In genomic region chr2:113886479-113887383, GRCh38 we compare ENCODE assay signal across 8 cellular contexts. TPM values are rescaled to one million over a fixed set of nuclear protein-coding genes. Genes with fewer than 3 reads are reported as not detected.
DNase-seq lines count a peak whose midpoint lies in the region; ATAC-seq and TF ChIP-seq lines count a peak whose summit lies in the region.

No MANE protein-coding gene starts in this region.

- ATAC-seq in HG03159 (IDR thresholded peaks at IDR 0.05; ENCODE audit: unreplicated experiment): peak; percentile 66
- no peak for ATAC-seq in gastrocnemius medialis

- no peaks in the 10 kb centered on the region for H3K27me3 ChIP-seq in CD4-positive, alpha-beta memory T cell (ENCODE audit: insufficient read depth, low read length)
- H3K27me3 ChIP-seq in SJSA1 (replicated peaks) (no peaks in the 10 kb centered on the region), esophagus (ENCODE audit: control insufficient read depth in 1 of 2, insufficient read depth in 2 of 2, low read length in 2 of 2) (no peaks in the 10 kb centered on the region), gastrocnemius medialis (no peaks in the 10 kb centered on the region)

- H3K4me3 ChIP-seq in CD4-positive, alpha-beta memory T cell (ENCODE audit: low read length in 2 of 2): peak overlapping the region in 1 of 2 donors; percentile 12
- H3K4me3 ChIP-seq in SJSA1: no peak overlapping the region
- H3K4me3 ChIP-seq in esophagus (ENCODE audit: low read depth in 1 of 2, low read length in 2 of 2): no peak overlapping the region
- no peak overlapping the region for H3K4me3 ChIP-seq in gastrocnemius medialis

- H3K36me3 Mint-ChIP-seq in CD4-positive, alpha-beta memory T cell: peaks cover 10 to 16% of the 10 kb centered on the region in 2 donors

- H3K27ac Mint-ChIP-seq in CD4-positive, alpha-beta memory T cell: peak overlapping the region; percentile 69 to 91 (median 84)

- CTCF ChIA-PET in CD4-positive, alpha-beta memory T cell (lab: Charles Lee; ENCODE audit: partially characterized antibody): interaction anchor here (1.0 kb wide), 1 partner anchor 9 kb away, joined by 7 read pairs; no protein-coding TSS in a partner anchor

- peaks cover 46% of the 10 kb centered on the region for H3K4me1 ChIP-seq in CD4-positive, alpha-beta memory T cell (ENCODE audit: insufficient read depth, low read length)
- H3K4me1 ChIP-seq in SJSA1 (replicated peaks) (peaks cover 46% of the 10 kb centered on the region), esophagus (ENCODE audit: control insufficient read depth in 2 of 2, insufficient read depth in 2 of 2, low read length in 1 of 2) (peaks cover 0 to 7% of the 10 kb centered on the region in 2 donors), gastrocnemius medialis (peaks cover 20 to 30% of the 10 kb centered on the region in 2 donors)

- WGBS in esophagus, 2 donors: 70 to 78% methylated on average over 5 of the region's 5 CpGs

- TF ChIP-seq POLR2A in GM19193 (IDR thresholded peaks at IDR 0.05; ENCODE audit: extremely low read depth, insufficient read depth, insufficient read length) (peak; percentile 42), gastrocnemius medialis (IDR thresholded peaks at IDR 0.05) (no peak)

- peak in 1 of 5 donors; percentile 26 for DNase-seq in CD4-positive, alpha-beta memory T cell
- DNase-seq in SJSA1 (ENCODE audit: low read depth in 1 of 2, low spot score in 2 of 2): peak; percentile 86 to 92
- DNase-seq in gastrocnemius medialis: peak; percentile 17 to 22
- DNase-seq in DMS114 treated with DMSO at 0.1 percent for 48 hours (lab: John Stamatoyannopoulos, UW; ENCODE audit: unreplicated experiment): no peak
- no peak for DNase-seq in NCI-H2081 (lab: John Stamatoyannopoulos, UW)

- no peaks in the 10 kb centered on the region for H3K9me3 Mint-ChIP-seq in CD4-positive, alpha-beta memory T cell

- H3K4me3 Mint-ChIP-seq in CD4-positive, alpha-beta memory T cell: peak overlapping the region; percentile 49 to 97 (median 70)

- POLR2A ChIA-PET in CD4-positive, alpha-beta memory T cell (lab: Charles Lee; ENCODE audit: partially characterized antibody): interaction anchor here (0.8 to 1.4 kb wide), 5 partner anchors 9 to 130 kb away, joined by 3 to 10 read pairs (median 4); partner anchors contain the start of gene SLC35F5

- H3K4me1 Mint-ChIP-seq in CD4-positive, alpha-beta memory T cell: peaks cover 37 to 59% (median 46%) of the 10 kb centered on the region in 4 donors

- intact Hi-C loops in CD4-positive, alpha-beta memory T cell (cut with micrococcal nuclease): no loop called here
- intact Hi-C loops in gastrocnemius medialis (cut with DNase I; ENCODE audit: low total_unique reads): no loop called here

- in situ Hi-C loops in gastrocnemius medialis (cut with MboI; ENCODE audit: low sequenced_read_pairs in 4 of 4): loop anchor here (5.0 to 10.0 kb wide), 3 partner anchors 129 to 134 kb away; partner anchors contain the start of gene SLC35F5 (in 3 of the 4)

- H3K36me3 ChIP-seq in CD4-positive, alpha-beta memory T cell (ENCODE audit: insufficient read depth, low read length): no peaks in the 10 kb centered on the region
- H3K36me3 ChIP-seq in SJSA1 (peaks cover 11% of the 10 kb centered on the region), esophagus (ENCODE audit: control insufficient read depth in 2 of 2, insufficient read depth in 2 of 2, low read length in 1 of 2) (no peaks in the 10 kb centered on the region), gastrocnemius medialis (no peaks in the 10 kb centered on the region)

- TF ChIP-seq CTCF in gastrocnemius medialis (IDR thresholded peaks at IDR 0.05 in 4 of 5, conservative IDR thresholded peaks at IDR 0.05 in 1 of 5): no peak

- no peaks in the 10 kb centered on the region for H3K9me3 ChIP-seq in CD4-positive, alpha-beta memory T cell (ENCODE audit: control insufficient read depth in 1 of 2, low read length in 2 of 2)
- no peaks in the 10 kb centered on the region for H3K9me3 ChIP-seq in SJSA1 (replicated peaks)
- H3K9me3 ChIP-seq in esophagus (ENCODE audit: control insufficient read depth in 2 of 2, insufficient read depth in 1 of 2, low read depth in 1 of 2, low read length in 1 of 2): no peaks in the 10 kb centered on the region
- H3K9me3 ChIP-seq in gastrocnemius medialis: no peaks in the 10 kb centered on the region

- peak overlapping the region; percentile 25 for H3K27ac ChIP-seq in CD4-positive, alpha-beta memory T cell (ENCODE audit: low read depth, low read length)
- H3K27ac ChIP-seq in SJSA1 (peak overlapping the region; percentile 73), esophagus (ENCODE audit: low read depth in 2 of 2, low read length in 1 of 2) (peak overlapping the region; percentile 33 to 47), gastrocnemius medialis (no peak overlapping the region)

- H3K27me3 Mint-ChIP-seq in CD4-positive, alpha-beta memory T cell: no peaks in the 10 kb centered on the region

RNA-seq across cellular contexts. Expression of gene ACTR3, which starts 3.2 kb away (rescaled TPM):
- 100 to 1,000 TPM; 247 to 251 TPM for total RNA-seq in CD4-positive, alpha-beta memory T cell
- polyA plus RNA-seq in CD4-positive, alpha-beta memory T cell: 100 to 1,000 TPM; 541 to 567 TPM
- 698 and 739 TPM in 2 replicates for total RNA-seq in SJSA1 (2014; rRNA removed; shearing (Covaris generic))
- 100 to 1,000 TPM in 1 of 2 donors, 10 to 100 TPM in 1; 57.2 to 155 TPM for polyA plus RNA-seq in esophagus
- 10 to 100 TPM; 39.3 to 75.0 (median 56.6) TPM for total RNA-seq in gastrocnemius medialis

Comparison
In these comparisons a context has a peak if more than half of its experiments do, and no peak if none do; other contexts are left out.
1. DNase-seq: peak in SJSA1 (2 of 2) and gastrocnemius medialis (2 of 2); none in DMS114 treated with DMSO at 0.1 percent for 48 hours (single experiment) and NCI-H2081 (0 of 2).
2. H3K27ac ChIP-seq: peak in CD4-positive, alpha-beta memory T cell (single experiment), SJSA1 (single experiment) and esophagus (2 of 2); none in gastrocnemius medialis (0 of 4).